Comparison of ENCODE assay signal across 1 cellular context in the genomic region with DNA sequence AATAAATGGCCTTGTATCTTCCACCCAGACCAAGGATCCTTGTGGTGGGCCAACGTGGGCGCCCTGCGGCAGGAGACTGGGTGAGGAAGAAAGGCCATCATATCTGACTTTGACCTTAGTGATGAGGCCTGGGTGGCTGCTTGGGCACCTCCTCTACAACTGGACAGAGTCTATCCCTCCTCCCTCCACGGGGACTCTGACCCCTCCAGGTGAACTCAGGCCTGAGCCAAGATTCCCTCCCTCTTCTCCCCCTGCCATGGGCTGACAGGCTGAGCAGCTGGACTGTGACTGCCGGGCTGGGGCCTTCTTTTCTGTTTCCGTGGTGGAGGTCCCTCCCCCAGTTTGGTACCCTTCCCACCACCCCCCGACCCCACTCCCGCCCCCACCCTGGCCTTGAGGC.
TF ChIP-seq lines count a peak whose summit lies in the region.

No MANE protein-coding gene starts in this region.

TF ChIP-seq in HepG2, 621 proteins besides CTCF, POLR2A, EP300 and RAD21 (continues in another document):
- TF ChIP-seq ZNF776 (CRISPR knock-in tag; IDR thresholded peaks at IDR 0.05) (no peak), ZNF547 (CRISPR knock-in tag; IDR thresholded peaks at IDR 0.05) (no peak), ZNF660 (CRISPR knock-in tag; IDR thresholded peaks at IDR 0.05; ENCODE audit: borderline replicate concordance, low read depth) (no peak), ASH2L (IDR thresholded peaks at IDR 0.05; ENCODE audit: insufficient read length, low read depth, low read length) (no peak), KLF6 (CRISPR knock-in tag; IDR thresholded peaks at IDR 0.05) (no peak), SP4 (CRISPR knock-in tag; IDR thresholded peaks at IDR 0.05) (no peak), ZNF615 (CRISPR knock-in tag; IDR thresholded peaks at IDR 0.05; ENCODE audit: borderline replicate concordance) (no peak), ZNF362 (CRISPR knock-in tag; IDR thresholded peaks at IDR 0.05; ENCODE audit: borderline replicate concordance) (no peak), ZNF329 (CRISPR knock-in tag; IDR thresholded peaks at IDR 0.05; ENCODE audit: low read depth) (no peak), ZNF589 (CRISPR knock-in tag; conservative IDR thresholded peaks at IDR 0.05) (no peak), SMAD1 (CRISPR knock-in tag; IDR thresholded peaks at IDR 0.05; ENCODE audit: borderline replicate concordance, low read depth) (no peak), ZBED4 (CRISPR knock-in tag; IDR thresholded peaks at IDR 0.05; ENCODE audit: borderline replicate concordance) (no peak), ARNT2 (CRISPR knock-in tag; IDR thresholded peaks at IDR 0.05; ENCODE audit: low read depth) (no peak), KDM5A (IDR thresholded peaks at IDR 0.05; ENCODE audit: borderline replicate concordance, low read length) (no peak), ZNF121 (CRISPR knock-in tag; IDR thresholded peaks at IDR 0.05) (peak; percentile 87), SMC3 (IDR thresholded peaks at IDR 0.05; ENCODE audit: low read length) (no peak), SIX1 (CRISPR knock-in tag; IDR thresholded peaks at IDR 0.05; ENCODE audit: borderline replicate concordance) (0 out of 2 replicates have a peak, but pooled peaks have one; percentile 17), KDM6A (CRISPR knock-in tag; IDR thresholded peaks at IDR 0.05; ENCODE audit: low read depth) (0 out of 2 replicates have a peak, but pooled peaks have one; percentile 42), ONECUT2 (CRISPR knock-in tag; IDR thresholded peaks at IDR 0.05) (no peak), ZNF484 (CRISPR knock-in tag; IDR thresholded peaks at IDR 0.05; ENCODE audit: borderline replicate concordance, low read depth) (no peak), ZSCAN25 (CRISPR knock-in tag; IDR thresholded peaks at IDR 0.05) (peak; percentile 96), FOXA3 (CRISPR knock-in tag; IDR thresholded peaks at IDR 0.05) (no peak), HMG20A (CRISPR knock-in tag; IDR thresholded peaks at IDR 0.05; ENCODE audit: borderline replicate concordance) (no peak), KAT8 (CRISPR knock-in tag; IDR thresholded peaks at IDR 0.05) (0 out of 2 replicates have a peak, but pooled peaks have one; percentile 22), MED8 (CRISPR knock-in tag; IDR thresholded peaks at IDR 0.05; ENCODE audit: insufficient replicate concordance) (no peak), ZNF512 (CRISPR knock-in tag; IDR thresholded peaks at IDR 0.05) (no peak), SRF (IDR thresholded peaks at IDR 0.05; ENCODE audit: low read depth, low read length) (no peak), JDP2 (CRISPR knock-in tag; IDR thresholded peaks at IDR 0.05; ENCODE audit: borderline replicate concordance) (no peak), NBN (conservative IDR thresholded peaks at IDR 0.05) (no peak), ZFX (CRISPR knock-in tag; IDR thresholded peaks at IDR 0.05; ENCODE audit: low read depth) (peak; percentile 65), NFYB (CRISPR knock-in tag; IDR thresholded peaks at IDR 0.05) (no peak), CBFB (CRISPR knock-in tag; IDR thresholded peaks at IDR 0.05) (no peak), ZNF337 (CRISPR knock-in tag; IDR thresholded peaks at IDR 0.05; ENCODE audit: borderline replicate concordance, low read depth) (no peak), FOXK2 (IDR thresholded peaks at IDR 0.05) (no peak), TAF1 (CRISPR knock-in tag; IDR thresholded peaks at IDR 0.05) (no peak), ZNF350 (CRISPR knock-in tag; IDR thresholded peaks at IDR 0.05; ENCODE audit: borderline replicate concordance, low read depth) (no peak; the same call in 1 of the 2 replicates), ZEB1 (IDR thresholded peaks at IDR 0.05; ENCODE audit: insufficient replicate concordance, low read depth) (no peak), ZNF451 (CRISPR knock-in tag; IDR thresholded peaks at IDR 0.05) (no peak; the same call in 1 of the 2 replicates), ZNF614 (CRISPR knock-in tag; IDR thresholded peaks at IDR 0.05; ENCODE audit: borderline replicate concordance) (0 out of 2 replicates have a peak, but pooled peaks have one; percentile 48), ZHX1 (CRISPR knock-in tag; IDR thresholded peaks at IDR 0.05; ENCODE audit: low read depth) (no peak), AHR (CRISPR knock-in tag; IDR thresholded peaks at IDR 0.05) (no peak), FOXK1 (CRISPR knock-in tag; IDR thresholded peaks at IDR 0.05; ENCODE audit: borderline replicate concordance, low read depth) (no peak), GZF1 (CRISPR knock-in tag; IDR thresholded peaks at IDR 0.05) (no peak), STAT6 (CRISPR knock-in tag; IDR thresholded peaks at IDR 0.05; ENCODE audit: borderline replicate concordance) (no peak), JUND (CRISPR knock-in tag; IDR thresholded peaks at IDR 0.05) (no peak), XRCC5 (optimal IDR thresholded peaks at IDR 0.05; ENCODE audit: low read length) (no peak), TARDBP (CRISPR knock-in tag; IDR thresholded peaks at IDR 0.05) (no peak), SETDB1 (CRISPR knock-in tag; IDR thresholded peaks at IDR 0.05; ENCODE audit: borderline replicate concordance) (no peak), ZNF292 (CRISPR knock-in tag; IDR thresholded peaks at IDR 0.05; ENCODE audit: borderline replicate concordance, low read depth) (peak; percentile 72; the same call in 1 of the 2 replicates), MAFG (CRISPR knock-in tag; IDR thresholded peaks at IDR 0.05) (no peak), PAX8 (CRISPR knock-in tag; IDR thresholded peaks at IDR 0.05; ENCODE audit: borderline replicate concordance) (no peak), PHF20 (CRISPR knock-in tag; IDR thresholded peaks at IDR 0.05) (no peak), MEIS1 (CRISPR knock-in tag; IDR thresholded peaks at IDR 0.05; ENCODE audit: borderline replicate concordance) (no peak), ZNF768 (CRISPR knock-in tag; IDR thresholded peaks at IDR 0.05) (no peak), ZNF781 (CRISPR knock-in tag; IDR thresholded peaks at IDR 0.05; ENCODE audit: borderline replicate concordance, not compliant biosample characterization) (no peak)
- TF ChIP-seq, protein P1, sequence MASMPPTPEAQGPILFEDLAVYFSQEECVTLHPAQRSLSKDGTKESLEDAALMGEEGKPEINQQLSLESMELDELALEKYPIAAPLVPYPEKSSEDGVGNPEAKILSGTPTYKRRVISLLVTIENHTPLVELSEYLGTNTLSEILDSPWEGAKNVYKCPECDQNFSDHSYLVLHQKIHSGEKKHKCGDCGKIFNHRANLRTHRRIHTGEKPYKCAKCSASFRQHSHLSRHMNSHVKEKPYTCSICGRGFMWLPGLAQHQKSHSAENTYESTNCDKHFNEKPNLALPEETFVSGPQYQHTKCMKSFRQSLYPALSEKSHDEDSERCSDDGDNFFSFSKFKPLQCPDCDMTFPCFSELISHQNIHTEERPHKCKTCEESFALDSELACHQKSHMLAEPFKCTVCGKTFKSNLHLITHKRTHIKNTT (CRISPR knock-in tag; IDR thresholded peaks at IDR 0.05): no peak
- TF ChIP-seq, protein P2, sequence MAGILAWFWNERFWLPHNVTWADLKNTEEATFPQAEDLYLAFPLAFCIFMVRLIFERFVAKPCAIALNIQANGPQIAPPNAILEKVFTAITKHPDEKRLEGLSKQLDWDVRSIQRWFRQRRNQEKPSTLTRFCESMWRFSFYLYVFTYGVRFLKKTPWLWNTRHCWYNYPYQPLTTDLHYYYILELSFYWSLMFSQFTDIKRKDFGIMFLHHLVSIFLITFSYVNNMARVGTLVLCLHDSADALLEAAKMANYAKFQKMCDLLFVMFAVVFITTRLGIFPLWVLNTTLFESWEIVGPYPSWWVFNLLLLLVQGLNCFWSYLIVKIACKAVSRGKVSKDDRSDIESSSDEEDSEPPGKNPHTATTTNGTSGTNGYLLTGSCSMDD (CRISPR knock-in tag; IDR thresholded peaks at IDR 0.05): no peak
